Comparison of ENCODE assay signal across 11 cellular contexts in the genomic region with DNA sequence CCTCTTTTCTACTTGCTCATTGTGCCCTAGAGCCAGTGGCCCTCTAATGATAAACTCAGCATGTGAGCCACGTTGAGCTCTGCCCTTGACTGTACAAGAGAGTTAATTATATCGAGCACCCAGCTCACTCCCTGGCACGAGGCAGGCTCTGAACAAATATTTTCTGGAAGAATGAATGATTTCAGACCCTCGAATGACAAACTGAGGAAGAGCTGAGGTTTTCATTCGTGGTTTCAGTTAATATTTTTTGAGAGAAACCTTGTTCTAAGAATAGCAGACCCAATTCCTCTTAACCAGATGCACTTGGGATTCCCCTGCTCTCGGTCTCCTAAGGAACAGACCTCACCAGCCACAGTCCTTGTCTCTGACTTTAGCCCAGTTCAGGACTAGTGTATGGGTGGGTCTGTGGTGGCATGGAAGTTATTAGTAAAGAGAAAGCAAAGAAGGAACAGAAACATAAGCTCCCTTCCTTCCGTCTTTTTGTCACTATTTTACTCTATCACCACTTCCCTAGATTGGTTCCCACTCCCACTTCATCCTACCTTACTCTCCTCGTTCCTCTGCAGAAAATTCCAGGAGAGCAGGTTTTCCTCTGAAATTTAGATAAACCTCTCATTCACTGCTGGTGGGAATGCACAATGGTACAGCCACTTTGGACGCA. TPM values are rescaled to one million over a fixed set of nuclear protein-coding genes. Genes with fewer than 3 reads are reported as not detected.
DNase-seq lines count a peak whose midpoint lies in the region; ATAC-seq, FAIRE-seq and TF ChIP-seq lines count a peak whose summit lies in the region.
"Had no signal": no experiment of that assay in that cellular context is flagged by ENCODE, and none has a peak within 500 bp of the region (broad histone marks: within the 10 kb centered on the region; RNA-seq: fewer than 3 reads in every experiment).

No MANE protein-coding gene starts in this region.

- no peaks in the 10 kb centered on the region for H3K27me3 Mint-ChIP-seq in dendritic cell treated with granulocyte-macrophage colony-stimulating factor and Interleukin-4, amounts not matched to agents 40 ng/mL and 50 ng/mL, for 4 days
- peaks cover 17% of the 10 kb centered on the region for H3K27me3 Mint-ChIP-seq in osteocyte (ENCODE audit: unreplicated experiment)

- no peak for TF ChIP-seq CTCF in GM12865 (IDR thresholded peaks at IDR 0.05; ENCODE audit: insufficient read depth, low read depth, low read length, missing control alignments)
- TF ChIP-seq CTCF in D721Med (IDR thresholded peaks at IDR 0.05; ENCODE audit: insufficient read depth, missing control alignments): no peak
- no peak for TF ChIP-seq CTCF in osteocyte (IDR thresholded peaks at IDR 0.05)
- no peak for TF ChIP-seq CTCF in gastrocnemius medialis (IDR thresholded peaks at IDR 0.05 in 4 of 5, conservative IDR thresholded peaks at IDR 0.05 in 1 of 5)
- TF ChIP-seq CTCF in esophagus muscularis mucosa (IDR thresholded peaks at IDR 0.05): no peak

- H3K36me3 ChIP-seq in gastrocnemius medialis (no peaks in the 10 kb centered on the region), esophagus muscularis mucosa (no peaks in the 10 kb centered on the region)

- no peak overlapping the region for H3K4me3 ChIP-seq in GM12865 (ENCODE audit: low read depth, low read length)
- no peak overlapping the region for H3K4me3 ChIP-seq in gastrocnemius medialis
- no peak overlapping the region for H3K4me3 ChIP-seq in esophagus muscularis mucosa
- H3K4me3 ChIP-seq: neural progenitor cell had no signal

- in situ Hi-C loops in gastrocnemius medialis (cut with MboI; ENCODE audit: low sequenced_read_pairs in 4 of 4): no loop called here

- 66% methylated on average over 9 of the region's 9 CpGs for WGBS in esophagus muscularis mucosa

- H3K27ac Mint-ChIP-seq in dendritic cell treated with granulocyte-macrophage colony-stimulating factor and Interleukin-4, amounts not matched to agents 40 ng/mL and 50 ng/mL, for 4 days: peak overlapping the region; percentile 79
- no peak overlapping the region for H3K27ac Mint-ChIP-seq in osteocyte (ENCODE audit: unreplicated experiment)
- H3K27ac Mint-ChIP-seq: neural progenitor cell had no signal

- H3K9me3 ChIP-seq in gastrocnemius medialis (no peaks in the 10 kb centered on the region), esophagus muscularis mucosa (peaks cover 0 to 3% (median 0%) of the 10 kb centered on the region in 4 donors)

- no peak overlapping the region for H3K27ac ChIP-seq in gastrocnemius medialis
- H3K27ac ChIP-seq in esophagus muscularis mucosa (replicated peaks in 1 of 4): no peak overlapping the region
- H3K27ac ChIP-seq: neural progenitor cell had no signal

- H3K36me3 Mint-ChIP-seq in dendritic cell treated with granulocyte-macrophage colony-stimulating factor and Interleukin-4, amounts not matched to agents 40 ng/mL and 50 ng/mL, for 4 days (ENCODE audit: low read depth): no peaks in the 10 kb centered on the region
- H3K36me3 Mint-ChIP-seq in osteocyte (ENCODE audit: unreplicated experiment): no peaks in the 10 kb centered on the region
- H3K36me3 Mint-ChIP-seq: neural progenitor cell had no signal

- TF ChIP-seq EP300 in esophagus muscularis mucosa (IDR thresholded peaks at IDR 0.05): no peak

- no peaks in the 10 kb centered on the region for H3K9me3 Mint-ChIP-seq in dendritic cell treated with granulocyte-macrophage colony-stimulating factor and Interleukin-4, amounts not matched to agents 40 ng/mL and 50 ng/mL, for 4 days
- H3K9me3 Mint-ChIP-seq in osteocyte (ENCODE audit: unreplicated experiment): no peaks in the 10 kb centered on the region

- FAIRE-seq in D721Med (lab: Jason Lieb, UNC): no peak
- FAIRE-seq: HTR-8/SVneo had no signal

- peak; percentile 82 for DNase-seq in GM12865 (ENCODE audit: low read depth)
- no peak for DNase-seq in D721Med (ENCODE audit: insufficient read length, low spot score)
- DNase-seq in osteocyte (ENCODE audit: extremely low spot score, unreplicated experiment): no peak
- no peak for DNase-seq in gastrocnemius medialis
- no peak for DNase-seq in esophagus muscularis mucosa (ENCODE audit: extremely low spot score)
- DNase-seq: DND-41 had no signal

- TF ChIP-seq POLR2A in gastrocnemius medialis (IDR thresholded peaks at IDR 0.05) (no peak), esophagus muscularis mucosa (IDR thresholded peaks at IDR 0.05; ENCODE audit: low read depth) (no peak)

- intact Hi-C loops in dendritic cell treated with granulocyte-macrophage colony-stimulating factor and Interleukin-4, amounts not matched to agents 40 ng/mL and 50 ng/mL, for 4 days (cut with micrococcal nuclease): loop anchor here (1.0 to 5.0 kb wide), 2 partner anchors 22 to 110 kb away; a partner anchor contains a TSS
- intact Hi-C loops in gastrocnemius medialis (cut with DNase I; ENCODE audit: low total_unique reads) (no loop called here), esophagus muscularis mucosa (cut with DNase I) (no loop called here)

- H3K4me1 ChIP-seq in gastrocnemius medialis (no peaks in the 10 kb centered on the region), esophagus muscularis mucosa (no peaks in the 10 kb centered on the region)
- H3K4me1 ChIP-seq: neural progenitor cell had no signal

- H3K4me3 Mint-ChIP-seq in dendritic cell treated with granulocyte-macrophage colony-stimulating factor and Interleukin-4, amounts not matched to agents 40 ng/mL and 50 ng/mL, for 4 days: peak overlapping the region; percentile 40
- H3K4me3 Mint-ChIP-seq in osteocyte (ENCODE audit: unreplicated experiment): no peak overlapping the region
- H3K4me3 Mint-ChIP-seq: neural progenitor cell had no signal

- H3K27me3 ChIP-seq in gastrocnemius medialis (no peaks in the 10 kb centered on the region), esophagus muscularis mucosa (no peaks in the 10 kb centered on the region)
- H3K27me3 ChIP-seq: neural progenitor cell had no signal

- peaks cover 78% of the 10 kb centered on the region for H3K4me1 Mint-ChIP-seq in dendritic cell treated with granulocyte-macrophage colony-stimulating factor and Interleukin-4, amounts not matched to agents 40 ng/mL and 50 ng/mL, for 4 days (ENCODE audit: low read depth)
- peaks cover 21% of the 10 kb centered on the region for H3K4me1 Mint-ChIP-seq in osteocyte (ENCODE audit: unreplicated experiment)
- H3K4me1 Mint-ChIP-seq: neural progenitor cell had no signal

- peak; percentile 66 for ATAC-seq in GM19467 (IDR thresholded peaks at IDR 0.05; ENCODE audit: unreplicated experiment)
- ATAC-seq in HG03342 (IDR thresholded peaks at IDR 0.05; ENCODE audit: unreplicated experiment): peak; percentile 72
- ATAC-seq in gastrocnemius medialis: no peak

RNA-seq across cellular contexts. Expression of a gene that starts 22.1 kb away (rescaled TPM):
- total RNA-seq in osteocyte (18.6 and 20.7 TPM in 2 replicates), gastrocnemius medialis (1 to 10 TPM in 2 of 4 donors, under 1 TPM in 2; 0.98 to 2.8 (median 1.7) TPM), esophagus muscularis mucosa (1 to 10 TPM; 4.7 to 8.7 (median 5.7) TPM)

Comparison
In these comparisons a context has a peak if more than half of its experiments do, and no peak if none do; other contexts are left out.
1. ATAC-seq: peak in GM19467 (single experiment) and HG03342 (single experiment); none in gastrocnemius medialis (0 of 2).